In genomic region chr5:81393783-81394718, GRCh38 we compare ENCODE assay signal across 9 cellular contexts. TPM values are rescaled to one million over a fixed set of nuclear protein-coding genes. Genes with fewer than 3 reads are reported as not detected.
A peak's percentile ranks its signal among the peaks of the same experiment; 100 is the strongest.
DNase-seq lines count a peak whose midpoint lies in the region; ATAC-seq and TF ChIP-seq lines count a peak whose summit lies in the region.
"Had no signal": no experiment of that assay in that cellular context is flagged by ENCODE, and none has a peak within 500 bp of the region (broad histone marks: within the 10 kb centered on the region; RNA-seq: fewer than 3 reads in every experiment).

ACOT12 (minus strand) TSS chr5:81394134; CDS start chr5:81394114, 20 bp downstream.

- no peaks in the 10 kb centered on the region for H3K4me1 Mint-ChIP-seq in type B pancreatic cell (ENCODE audit: unreplicated experiment)

- H3K4me3 Mint-ChIP-seq in type B pancreatic cell = peak within 1 kb of the TSS; percentile 80

- TF ChIP-seq RAD21 in liver (IDR thresholded peaks at IDR 0.05) = peak; percentile 21 to 33

- WGBS in liver = 4% methylated on average over 77 of the region's 77 CpGs

- no peaks in the 10 kb centered on the region for H3K9me3 Mint-ChIP-seq in type B pancreatic cell

- H3K4me3 ChIP-seq in brain microvascular endothelial cell (ENCODE audit: low read depth, low read length) (peak within 1 kb of the TSS; percentile 52), liver (ENCODE audit: low read depth in 1 of 3, low read length in 3 of 3) (peak within 1 kb of the TSS; percentile 45 to 98 (median 76))

- no peak within 1 kb of the TSS for H3K27ac ChIP-seq in brain microvascular endothelial cell
- peak within 1 kb of the TSS; percentile 53 to 88 for H3K27ac ChIP-seq in liver (ENCODE audit: low read depth in 1 of 2, low read length in 2 of 2)

- H3K9me3 ChIP-seq in liver (ENCODE audit: control insufficient read depth in 4 of 4, low read length in 3 of 4) = no peaks in the 10 kb centered on the region

- POLR2A ChIA-PET in HEK293T (lab: Yijun Ruan, JAX) = no interaction called here

- no peaks in the 10 kb centered on the region for H3K27me3 ChIP-seq in brain microvascular endothelial cell (replicated peaks)
- H3K27me3 ChIP-seq in liver (ENCODE audit: control insufficient read depth in 4 of 4, insufficient read depth in 4 of 4, low read length in 3 of 4) = no peaks in the 10 kb centered on the region

- no peaks in the 10 kb centered on the region for H3K36me3 Mint-ChIP-seq in type B pancreatic cell

- CTCF ChIA-PET in HEK293T (lab: Yijun Ruan, JAX) = no interaction called here

- H3K27ac Mint-ChIP-seq in type B pancreatic cell = no peak within 1 kb of the TSS

- no peaks in the 10 kb centered on the region for H3K36me3 ChIP-seq in brain microvascular endothelial cell (replicated peaks)
- no peaks in the 10 kb centered on the region for H3K36me3 ChIP-seq in liver (ENCODE audit: control insufficient read depth in 4 of 4, insufficient read depth in 3 of 4, low read depth in 1 of 4, low read length in 3 of 4)

- DNase-seq in activated CD8-positive, alpha-beta memory T cell treated with anti-CD3 and anti-CD28 coated beads, Interleukin-2, amount 50 U/mL, for 48 hours = peak; percentile 53
- DNase-seq in activated CD8-positive, alpha-beta memory T cell treated with anti-CD3 and anti-CD28 coated beads for 24 hours = no peak
- DNase-seq in brain microvascular endothelial cell = peak; percentile 4
- peak; percentile 71 for DNase-seq in type B pancreatic cell (ENCODE audit: extremely low spot score, unreplicated experiment)
- no peak for DNase-seq in HEK293T (ENCODE audit: extremely low spot score)
- DNase-seq in KBM-7 = no peak

- TF ChIP-seq CTCF in brain microvascular endothelial cell (IDR thresholded peaks at IDR 0.05; ENCODE audit: low read depth, low read length, missing control alignments) (no peak), liver (IDR thresholded peaks at IDR 0.05; ENCODE audit: low read depth, low read length, missing input control) (no peak), type B pancreatic cell (conservative IDR thresholded peaks at IDR 0.05) (no peak)

- in situ Hi-C loops in brain microvascular endothelial cell (cut with HindIII; ENCODE audit: low pct_ligation_motif_present, low sequenced_read_pairs) = no loop called here
- in situ Hi-C loops in KBM-7 (cut with MboI; ENCODE audit: low pct_unique_long_range_greater_than_20kb, low sequenced_read_pairs) = no loop called here

- no peak for ATAC-seq in HG02870 (IDR thresholded peaks at IDR 0.05; ENCODE audit: unreplicated experiment)

- peaks cover 51% of the 10 kb centered on the region for H3K27me3 Mint-ChIP-seq in type B pancreatic cell

- H3K4me1 ChIP-seq in liver (ENCODE audit: control insufficient read depth in 4 of 4, insufficient read depth in 4 of 4, low read length in 3 of 4) = peaks cover 10 to 45% (median 12%) of the 10 kb centered on the region in 4 donors

- H3K9ac ChIP-seq in liver (ENCODE audit: low read depth in 1 of 2, low read length in 2 of 2) = peak within 1 kb of the TSS; percentile 22 to 59

TF ChIP-seq in liver, 16 proteins besides CTCF, POLR2A, EP300 and RAD21:
- TF ChIP-seq HNF4A (conservative IDR thresholded peaks at IDR 0.05) = peak in 1 of 2 donors; percentile 36
- TF ChIP-seq FOXA1 (IDR thresholded peaks at IDR 0.05) = no peak
- no peak for TF ChIP-seq NR2F2 (IDR thresholded peaks at IDR 0.05)
- TF ChIP-seq RXRA (IDR thresholded peaks at IDR 0.05) = peak in 1 of 2 donors; percentile 30
- peak; percentile 66 for TF ChIP-seq YY1 (IDR thresholded peaks at IDR 0.05)
- TF ChIP-seq, protein P1, sequence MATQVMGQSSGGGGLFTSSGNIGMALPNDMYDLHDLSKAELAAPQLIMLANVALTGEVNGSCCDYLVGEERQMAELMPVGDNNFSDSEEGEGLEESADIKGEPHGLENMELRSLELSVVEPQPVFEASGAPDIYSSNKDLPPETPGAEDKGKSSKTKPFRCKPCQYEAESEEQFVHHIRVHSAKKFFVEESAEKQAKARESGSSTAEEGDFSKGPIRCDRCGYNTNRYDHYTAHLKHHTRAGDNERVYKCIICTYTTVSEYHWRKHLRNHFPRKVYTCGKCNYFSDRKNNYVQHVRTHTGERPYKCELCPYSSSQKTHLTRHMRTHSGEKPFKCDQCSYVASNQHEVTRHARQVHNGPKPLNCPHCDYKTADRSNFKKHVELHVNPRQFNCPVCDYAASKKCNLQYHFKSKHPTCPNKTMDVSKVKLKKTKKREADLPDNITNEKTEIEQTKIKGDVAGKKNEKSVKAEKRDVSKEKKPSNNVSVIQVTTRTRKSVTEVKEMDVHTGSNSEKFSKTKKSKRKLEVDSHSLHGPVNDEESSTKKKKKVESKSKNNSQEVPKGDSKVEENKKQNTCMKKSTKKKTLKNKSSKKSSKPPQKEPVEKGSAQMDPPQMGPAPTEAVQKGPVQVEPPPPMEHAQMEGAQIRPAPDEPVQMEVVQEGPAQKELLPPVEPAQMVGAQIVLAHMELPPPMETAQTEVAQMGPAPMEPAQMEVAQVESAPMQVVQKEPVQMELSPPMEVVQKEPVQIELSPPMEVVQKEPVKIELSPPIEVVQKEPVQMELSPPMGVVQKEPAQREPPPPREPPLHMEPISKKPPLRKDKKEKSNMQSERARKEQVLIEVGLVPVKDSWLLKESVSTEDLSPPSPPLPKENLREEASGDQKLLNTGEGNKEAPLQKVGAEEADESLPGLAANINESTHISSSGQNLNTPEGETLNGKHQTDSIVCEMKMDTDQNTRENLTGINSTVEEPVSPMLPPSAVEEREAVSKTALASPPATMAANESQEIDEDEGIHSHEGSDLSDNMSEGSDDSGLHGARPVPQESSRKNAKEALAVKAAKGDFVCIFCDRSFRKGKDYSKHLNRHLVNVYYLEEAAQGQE (IDR thresholded peaks at IDR 0.05) = peak; percentile 76
TF ChIP-seq in liver: peak in this region for 4.

TF ChIP-seq in HEK293T, 16 proteins besides CTCF, POLR2A, EP300 and RAD21:
- no peak for TF ChIP-seq ELF4 (IDR thresholded peaks at IDR 0.05)

RNA-seq across cellular contexts. Expression of gene ACOT12, which starts in this region (rescaled TPM):
- 10 to 100 TPM; 16.9 to 76.4 TPM for total RNA-seq in liver
- 10 to 100 TPM; 26.8 to 50.7 TPM for polyA plus RNA-seq in liver
- 0.46 and 0.74 TPM in 2 replicates for total RNA-seq in type B pancreatic cell (ENCODE audit: low replicate concordance)
- total RNA-seq: T-helper 2 cell treated with Interferon-gamma antibody and Interleukin-4, amounts not matched to agents 100 ng/mL and 5 ng/mL, for 36 hours had no signal

Comparison
In these comparisons a context has a peak if more than half of its experiments do, and no peak if none do; other contexts are left out.
1. RNA of gene ACOT12 (total RNA-seq): 16.9 to 76.4 TPM in liver; 0.46 to 0.74 TPM in type B pancreatic cell; every median in the first group is over 10 times any median in the second.
2. DNase-seq: peak in activated CD8-positive, alpha-beta memory T cell treated with anti-CD3 and anti-CD28 coated beads, Interleukin-2, amount 50 U/mL, for 48 hours (single experiment) and brain microvascular endothelial cell (single experiment); none in activated CD8-positive, alpha-beta memory T cell treated with anti-CD3 and anti-CD28 coated beads for 24 hours (single experiment), HEK293T (single experiment) and KBM-7 (single experiment).
3. Peak in DNase-seq in type B pancreatic cell; RNA of the gene not detected or under 1 TPM.